Comparison of ENCODE assay signal across 8 cellular contexts in the genomic region with DNA sequence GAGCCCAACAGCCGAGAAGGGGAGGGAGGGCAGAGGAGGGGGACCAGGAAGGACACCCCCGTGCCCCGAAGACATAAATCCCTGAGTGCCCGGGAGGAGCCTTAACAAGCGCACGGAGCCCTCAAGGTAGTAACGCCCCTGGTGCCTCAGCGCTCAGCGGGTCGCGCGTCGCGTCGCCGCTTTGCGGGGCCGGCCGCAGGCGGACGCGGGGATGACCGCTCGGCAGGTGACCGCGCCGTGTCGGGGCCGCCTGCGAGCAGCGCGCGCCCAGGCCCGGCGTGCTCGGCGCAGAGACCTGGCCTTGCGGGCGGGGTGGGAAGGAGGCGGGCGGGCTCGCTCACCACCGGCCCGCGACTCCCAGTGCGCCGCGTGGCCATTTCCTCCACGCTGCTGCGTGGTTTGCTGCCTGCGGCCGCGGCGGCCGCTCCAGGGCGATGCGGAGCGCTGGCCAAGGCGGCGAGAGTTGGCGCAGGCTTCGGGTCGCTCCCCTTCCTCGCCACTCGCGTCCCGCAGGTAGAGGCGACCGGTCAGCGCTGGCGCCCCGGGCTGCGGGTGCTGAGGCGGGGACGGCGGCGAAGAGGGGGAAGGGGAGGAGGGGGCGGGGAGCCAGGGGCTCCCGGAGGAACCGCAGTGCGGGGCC. TPM values are rescaled to one million over a fixed set of nuclear protein-coding genes. Genes with fewer than 3 reads are reported as not detected.
DNase-seq lines count a peak whose midpoint lies in the region; ATAC-seq, FAIRE-seq and TF ChIP-seq lines count a peak whose summit lies in the region.

No MANE protein-coding gene starts in this region.

- 0 to 2% (median 1%) methylated on average over 5 to 81 of the region's 81 CpGs for WGBS in stomach, 5 donors

- H3K9me3 ChIP-seq in HUES6 (ENCODE audit: control insufficient read depth, insufficient read depth, low read depth, low read length) (no peaks in the 10 kb centered on the region), stomach (no peaks in the 10 kb centered on the region)

- POLR2A ChIA-PET in RWPE1 (lab: Yijun Ruan, JAX; ENCODE audit: low non-redundant PET): no interaction called here

- DNase-seq in bronchial epithelial cell (ENCODE audit: low read depth): no peak
- no peak for DNase-seq in kidney epithelial cell (ENCODE audit: low read depth)
- DNase-seq in stomach: peak; percentile 50
- no peak for DNase-seq in NCI-H2029 treated with DMSO at 0.1 percent for 48 hours (lab: John Stamatoyannopoulos, UW)
- DNase-seq in RWPE1 (ENCODE audit: low spot score): no peak

- FAIRE-seq in bronchial epithelial cell (lab: Jason Lieb, UNC): no peak

- no peak for TF ChIP-seq EP300 in stomach (IDR thresholded peaks at IDR 0.05)

- peak overlapping the region; percentile 66 for H3K4me3 ChIP-seq in GM08714 (ENCODE audit: low read length)
- H3K4me3 ChIP-seq in HUES6 (ENCODE audit: low read depth, low read length): peak overlapping the region; percentile 97
- H3K4me3 ChIP-seq in bronchial epithelial cell (ENCODE audit: low read depth, low read length): peak overlapping the region; percentile 54
- peak overlapping the region; percentile 66 for H3K4me3 ChIP-seq in kidney epithelial cell (ENCODE audit: low read depth, low read length)
- H3K4me3 ChIP-seq in stomach: peak overlapping the region; percentile 66 to 80 (median 71)

- H3K27ac ChIP-seq in HUES6 (ENCODE audit: low read depth, low read length) (no peak overlapping the region), stomach (peak overlapping the region; percentile 86 to 95 (median 91)), RWPE1 (no peak overlapping the region)

- ATAC-seq in GM21515 (IDR thresholded peaks at IDR 0.05; ENCODE audit: unreplicated experiment): peak; percentile 20

- TF ChIP-seq CTCF in bronchial epithelial cell (IDR thresholded peaks at IDR 0.05; ENCODE audit: insufficient read depth, low read length, severe bottlenecking): no peak
- no peak for TF ChIP-seq CTCF in kidney epithelial cell (IDR thresholded peaks at IDR 0.05; ENCODE audit: insufficient read depth, low read length, poor library complexity, severe bottlenecking)
- no peak for TF ChIP-seq CTCF in stomach (IDR thresholded peaks at IDR 0.05)
- TF ChIP-seq CTCF in RWPE1 (conservative IDR thresholded peaks at IDR 0.05; ENCODE audit: low read depth): no peak

- no peaks in the 10 kb centered on the region for H3K36me3 ChIP-seq in HUES6 (ENCODE audit: control insufficient read depth, insufficient read depth, low read length)
- H3K36me3 ChIP-seq in bronchial epithelial cell (ENCODE audit: control insufficient read depth, insufficient read depth, low read length): no peaks in the 10 kb centered on the region
- H3K36me3 ChIP-seq in kidney epithelial cell (ENCODE audit: control insufficient read depth, insufficient read depth, low read length): no peaks in the 10 kb centered on the region
- no peaks in the 10 kb centered on the region for H3K36me3 ChIP-seq in stomach

- H3K27me3 ChIP-seq in HUES6 (ENCODE audit: control insufficient read depth, insufficient read depth, low read length) (peaks cover 52% of the 10 kb centered on the region), bronchial epithelial cell (ENCODE audit: control insufficient read depth, insufficient read depth, low read length) (no peaks in the 10 kb centered on the region), kidney epithelial cell (ENCODE audit: control insufficient read depth, insufficient read depth, low read length) (no peaks in the 10 kb centered on the region), stomach (peaks cover 0 to 15% (median 0%) of the 10 kb centered on the region in 3 donors)

- H3K4me1 ChIP-seq in HUES6 (ENCODE audit: control insufficient read depth, insufficient read depth, low read length) (peaks cover 19% of the 10 kb centered on the region), stomach (peaks cover 0 to 26% (median 13%) of the 10 kb centered on the region in 4 donors)

- H3K9ac ChIP-seq in HUES6 (ENCODE audit: low read length): peak overlapping the region; percentile 54

- intact Hi-C loops in stomach (cut with DNase I; ENCODE audit: low total_unique reads): no loop called here

- no peak for TF ChIP-seq POLR2A in stomach (IDR thresholded peaks at IDR 0.05)

- CTCF ChIA-PET in RWPE1 (lab: Yijun Ruan, JAX): no interaction called here

RNA-seq across cellular contexts. Expression of gene CCSER1, which starts 0.6 kb away (rescaled TPM):
- 6.6 and 10.9 TPM in 2 replicates for total RNA-seq in bronchial epithelial cell
- total RNA-seq in kidney epithelial cell: 1.2 and 1.4 TPM in 2 replicates
- 100 to 1,000 TPM in 1 of 5 donors, 10 to 100 TPM in 3, 1 to 10 TPM in 1; 5.4 to 149 (median 28.1) TPM for total RNA-seq in stomach
- 1 to 10 TPM in 1 of 3 donors, under 1 TPM in 2; 0.33 to 2.6 (median 1.00) TPM for polyA plus RNA-seq in stomach

Comparison
In these comparisons a context has a peak if more than half of its experiments do, and no peak if none do; other contexts are left out.
1. H3K27ac ChIP-seq: peak in stomach (5 of 5); none in HUES6 (single experiment) and RWPE1 (single experiment).
2. Peak in every context shown above with its lines, with median percentiles within 50 percentile points of each other: H3K4me3 ChIP-seq.